ENCODE assay signal across 16 cellular contexts in the genomic region with DNA sequence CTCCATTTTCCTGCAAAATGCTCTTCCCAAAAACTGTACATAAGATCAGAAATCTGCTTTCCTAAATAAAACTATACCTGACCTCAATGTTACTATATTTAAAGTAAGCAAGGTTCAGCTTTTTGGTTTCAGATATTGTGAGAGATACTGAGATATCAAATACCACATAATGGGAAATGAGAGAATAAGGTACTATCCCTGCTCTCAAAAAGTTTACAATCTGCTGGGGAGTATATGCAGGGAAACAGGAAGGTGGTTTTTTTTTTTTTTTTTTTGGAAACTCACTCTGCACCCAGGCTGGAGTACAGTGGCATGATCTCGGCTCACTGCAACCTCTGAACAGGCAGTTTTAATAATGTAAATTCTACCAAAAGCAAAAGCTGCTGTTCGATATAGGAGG. TPM values are rescaled to one million over a fixed set of nuclear protein-coding genes. Genes with fewer than 3 reads are reported as not detected.
DNase-seq lines count a peak whose midpoint lies in the region; ATAC-seq lines count a peak whose summit lies in the region.
"Had no signal": no experiment of that assay in that cellular context is flagged by ENCODE, and none has a peak within 500 bp of the region (broad histone marks: within the 10 kb centered on the region; RNA-seq: fewer than 3 reads in every experiment).

No MANE protein-coding gene starts in this region.

- peaks cover 65% of the 10 kb centered on the region for H3K36me3 Mint-ChIP-seq in activated T-cell treated with anti-CD3 and anti-CD28 coated beads, Interleukin-2, amount 50 U/mL, for 24 hours (ENCODE audit: low read depth)
- H3K36me3 Mint-ChIP-seq in activated T-cell treated with anti-CD3 and anti-CD28 coated beads, Interleukin-2, amount 50 U/mL, for 72 hours (ENCODE audit: insufficient read depth in 2 of 2): peaks cover 3 to 11% of the 10 kb centered on the region in 2 donors
- H3K36me3 Mint-ChIP-seq in T-cell: peaks cover 46% of the 10 kb centered on the region
- H3K36me3 Mint-ChIP-seq in activated T-helper 1 cell treated with anti-CD3 and anti-CD28 coated beads, Interleukin-12 subunit alpha, Interleukin-12 subunit beta, Interleukin-2, Interleukin-4 antibody, amounts not matched to agents 30 ng/mL and 10 ng/mL and 1 ng/mL, durations not matched to agents 14 hours and 24 hours and 36 hours (ENCODE audit: low read depth): peaks cover 39% of the 10 kb centered on the region
- peaks cover 25% of the 10 kb centered on the region for H3K36me3 Mint-ChIP-seq in effector memory CD8-positive, alpha-beta T cell (ENCODE audit: insufficient read depth)

- no peaks in the 10 kb centered on the region for H3K9me3 Mint-ChIP-seq in activated T-cell treated with anti-CD3 and anti-CD28 coated beads, Interleukin-2, amount 50 U/mL, for 24 hours
- no peaks in the 10 kb centered on the region for H3K9me3 Mint-ChIP-seq in activated T-cell treated with anti-CD3 and anti-CD28 coated beads, Interleukin-2, amount 50 U/mL, for 72 hours
- H3K9me3 Mint-ChIP-seq in T-cell: no peaks in the 10 kb centered on the region
- no peaks in the 10 kb centered on the region for H3K9me3 Mint-ChIP-seq in activated T-helper 1 cell treated with anti-CD3 and anti-CD28 coated beads, Interleukin-12 subunit alpha, Interleukin-12 subunit beta, Interleukin-2, Interleukin-4 antibody, amounts not matched to agents 30 ng/mL and 10 ng/mL and 1 ng/mL, durations not matched to agents 14 hours and 24 hours and 36 hours
- H3K9me3 Mint-ChIP-seq in effector memory CD8-positive, alpha-beta T cell: no peaks in the 10 kb centered on the region
- H3K9me3 Mint-ChIP-seq: CD4-positive, alpha-beta T cell; CD8-positive, alpha-beta T cell had no signal

- CTCF ChIA-PET in T-cell (lab: Charles Lee): no interaction called here

- DNase-seq in activated T-cell treated with anti-CD3 and anti-CD28 coated beads, Interleukin-2, amount 50 U/mL, for 24 hours: no peak
- DNase-seq in activated T-cell treated with anti-CD3 and anti-CD28 coated beads, Interleukin-2, amount 50 U/mL, for 72 hours: no peak
- DNase-seq in T-cell: no peak
- no peak for DNase-seq in activated T-helper 1 cell treated with anti-CD3 and anti-CD28 coated beads, Interleukin-12 subunit alpha, Interleukin-12 subunit beta, Interleukin-2, Interleukin-4 antibody, amounts not matched to agents 30 ng/mL and 10 ng/mL and 1 ng/mL, durations not matched to agents 14 hours and 24 hours and 36 hours (ENCODE audit: low spot score)
- no peak for DNase-seq in effector memory CD8-positive, alpha-beta T cell
- DNase-seq in NCI-H146 treated with DMSO at 0.1 percent for 48 hours (lab: John Stamatoyannopoulos, UW; ENCODE audit: unreplicated experiment): no peak
- DNase-seq in GF-D8 (lab: John Stamatoyannopoulos, UW): no peak
- DNase-seq in NCI-H2227 (lab: John Stamatoyannopoulos, UW; ENCODE audit: unreplicated experiment): no peak
- DNase-seq: AML-193; Caco-2; Calu3; CD4-positive, alpha-beta T cell; CD8-positive, alpha-beta T cell; DMS79 treated with DMSO at 0.1 percent for 48 hours had no signal

- intact Hi-C loops in activated T-helper 1 cell treated with anti-CD3 and anti-CD28 coated beads, Interleukin-12 subunit alpha, Interleukin-12 subunit beta, Interleukin-2, Interleukin-4 antibody, amounts not matched to agents 30 ng/mL and 10 ng/mL and 1 ng/mL, durations not matched to agents 14 hours and 24 hours and 36 hours (cut with micrococcal nuclease): no loop called here

- no peaks in the 10 kb centered on the region for H3K27me3 Mint-ChIP-seq in activated T-cell treated with anti-CD3 and anti-CD28 coated beads, Interleukin-2, amount 50 U/mL, for 24 hours
- H3K27me3 Mint-ChIP-seq in activated T-cell treated with anti-CD3 and anti-CD28 coated beads, Interleukin-2, amount 50 U/mL, for 72 hours (ENCODE audit: low read depth): no peaks in the 10 kb centered on the region
- no peaks in the 10 kb centered on the region for H3K27me3 Mint-ChIP-seq in T-cell
- no peaks in the 10 kb centered on the region for H3K27me3 Mint-ChIP-seq in activated T-helper 1 cell treated with anti-CD3 and anti-CD28 coated beads, Interleukin-12 subunit alpha, Interleukin-12 subunit beta, Interleukin-2, Interleukin-4 antibody, amounts not matched to agents 30 ng/mL and 10 ng/mL and 1 ng/mL, durations not matched to agents 14 hours and 24 hours and 36 hours (ENCODE audit: insufficient read depth)
- H3K27me3 Mint-ChIP-seq in effector memory CD8-positive, alpha-beta T cell: no peaks in the 10 kb centered on the region
- H3K27me3 Mint-ChIP-seq: B cell; CD4-positive, alpha-beta T cell had no signal

- H3K4me1 Mint-ChIP-seq in activated T-cell treated with anti-CD3 and anti-CD28 coated beads, Interleukin-2, amount 50 U/mL, for 24 hours (ENCODE audit: low read depth): peaks cover 6% of the 10 kb centered on the region
- peaks cover 8% of the 10 kb centered on the region for H3K4me1 Mint-ChIP-seq in activated T-cell treated with anti-CD3 and anti-CD28 coated beads, Interleukin-2, amount 50 U/mL, for 72 hours (ENCODE audit: low read depth)
- H3K4me1 Mint-ChIP-seq in T-cell: no peaks in the 10 kb centered on the region
- no peaks in the 10 kb centered on the region for H3K4me1 Mint-ChIP-seq in activated T-helper 1 cell treated with anti-CD3 and anti-CD28 coated beads, Interleukin-12 subunit alpha, Interleukin-12 subunit beta, Interleukin-2, Interleukin-4 antibody, amounts not matched to agents 30 ng/mL and 10 ng/mL and 1 ng/mL, durations not matched to agents 14 hours and 24 hours and 36 hours (ENCODE audit: low read depth)
- peaks cover 0 to 2% of the 10 kb centered on the region in 2 donors for H3K4me1 Mint-ChIP-seq in effector memory CD8-positive, alpha-beta T cell (ENCODE audit: low read depth in 2 of 2)
- H3K4me1 Mint-ChIP-seq: B cell had no signal

- no peak for ATAC-seq in activated T-cell treated with anti-CD3 and anti-CD28 coated beads, Interleukin-2, amount 50 U/mL, for 72 hours (replicated peaks in 1 of 2)
- ATAC-seq in T-cell (replicated peaks in 1 of 4): no peak
- ATAC-seq in effector memory CD8-positive, alpha-beta T cell (replicated peaks): no peak
- ATAC-seq: CD8-positive, alpha-beta T cell; GM12878 had no signal

- POLR2A ChIA-PET in T-cell (lab: Charles Lee): no interaction called here

- no peak overlapping the region for H3K4me3 Mint-ChIP-seq in activated T-cell treated with anti-CD3 and anti-CD28 coated beads, Interleukin-2, amount 50 U/mL, for 24 hours
- H3K4me3 Mint-ChIP-seq in activated T-cell treated with anti-CD3 and anti-CD28 coated beads, Interleukin-2, amount 50 U/mL, for 72 hours: no peak overlapping the region
- no peak overlapping the region for H3K4me3 Mint-ChIP-seq in T-cell
- no peak overlapping the region for H3K4me3 Mint-ChIP-seq in activated T-helper 1 cell treated with anti-CD3 and anti-CD28 coated beads, Interleukin-12 subunit alpha, Interleukin-12 subunit beta, Interleukin-2, Interleukin-4 antibody, amounts not matched to agents 30 ng/mL and 10 ng/mL and 1 ng/mL, durations not matched to agents 14 hours and 24 hours and 36 hours
- H3K4me3 Mint-ChIP-seq in effector memory CD8-positive, alpha-beta T cell: no peak overlapping the region
- H3K4me3 Mint-ChIP-seq: B cell; CD4-positive, alpha-beta T cell; CD8-positive, alpha-beta T cell had no signal

- H3K27ac Mint-ChIP-seq in activated T-cell treated with anti-CD3 and anti-CD28 coated beads, Interleukin-2, amount 50 U/mL, for 24 hours: peak overlapping the region; percentile 5
- H3K27ac Mint-ChIP-seq in activated T-cell treated with anti-CD3 and anti-CD28 coated beads, Interleukin-2, amount 50 U/mL, for 72 hours: no peak overlapping the region
- H3K27ac Mint-ChIP-seq in T-cell: peak overlapping the region; percentile 13 to 25
- peak overlapping the region; percentile 14 for H3K27ac Mint-ChIP-seq in activated T-helper 1 cell treated with anti-CD3 and anti-CD28 coated beads, Interleukin-12 subunit alpha, Interleukin-12 subunit beta, Interleukin-2, Interleukin-4 antibody, amounts not matched to agents 30 ng/mL and 10 ng/mL and 1 ng/mL, durations not matched to agents 14 hours and 24 hours and 36 hours
- peak overlapping the region; percentile 18 to 29 for H3K27ac Mint-ChIP-seq in effector memory CD8-positive, alpha-beta T cell
- H3K27ac Mint-ChIP-seq: B cell had no signal

RNA-seq across cellular contexts. Expression of a gene that starts 49.0 kb away (rescaled TPM):
- total RNA-seq in activated T-cell treated with anti-CD3 and anti-CD28 coated beads, Interleukin-2, amount 50 U/mL, for 72 hours: 10 to 100 TPM; 29.7 to 31.9 TPM
- 10 to 100 TPM; 38.6 to 66.4 (median 45.7) TPM for total RNA-seq in T-cell
- 20.5 and 21.5 TPM in 2 replicates for total RNA-seq in activated T-helper 1 cell treated with anti-CD3 and anti-CD28 coated beads, Interleukin-12 subunit alpha, Interleukin-12 subunit beta, Interleukin-2, Interleukin-4 antibody, amounts not matched to agents 30 ng/mL and 10 ng/mL and 1 ng/mL, durations not matched to agents 14 hours and 24 hours and 36 hours
